ENCODE assay signal across 8 cellular contexts in the genomic region with DNA sequence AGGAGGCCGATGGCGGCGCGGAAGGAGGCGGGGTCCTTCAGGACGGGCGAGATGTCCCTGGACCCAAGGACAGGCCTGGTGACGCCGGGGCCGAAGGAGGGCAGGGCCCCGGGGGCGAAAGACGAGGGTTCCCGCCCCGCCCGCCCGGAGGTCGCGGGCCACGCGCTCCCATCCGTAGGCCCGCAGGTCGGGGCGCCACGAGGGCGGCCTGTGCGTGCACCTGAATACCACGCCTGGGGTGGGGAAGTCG. TPM values are rescaled to one million over a fixed set of nuclear protein-coding genes. Genes with fewer than 3 reads are reported as not detected.
DNase-seq lines count a peak whose midpoint lies in the region; ATAC-seq and TF ChIP-seq lines count a peak whose summit lies in the region.

No MANE protein-coding gene starts in this region.

- H3K4me1 ChIP-seq in body of pancreas = peaks cover 42% of the 10 kb centered on the region
- peaks cover 24 to 27% of the 10 kb centered on the region in 2 donors for H3K4me1 ChIP-seq in mucosa of rectum (ENCODE audit: control insufficient read depth in 2 of 2, insufficient read depth in 2 of 2, low read length in 2 of 2)

- H3K27me3 ChIP-seq in body of pancreas = no peaks in the 10 kb centered on the region
- H3K27me3 ChIP-seq in mucosa of rectum (ENCODE audit: control insufficient read depth in 2 of 2, insufficient read depth in 2 of 2, low read length in 2 of 2) = no peaks in the 10 kb centered on the region

- H3K36me3 ChIP-seq in body of pancreas (replicated peaks in 1 of 2; ENCODE audit: insufficient read depth in 1 of 2, low read depth in 2 of 2) (no peaks in the 10 kb centered on the region), mucosa of rectum (ENCODE audit: control insufficient read depth in 2 of 2, insufficient read depth in 2 of 2, low read length in 2 of 2) (peaks cover 8 to 12% of the 10 kb centered on the region in 2 donors)

- DNase-seq in body of pancreas (no peak), occipital lobe (lab: John Stamatoyannopoulos, UW) (no peak)
- no peak for DNase-seq in activated effector memory CD4-positive, alpha-beta T cell treated with anti-CD3 and anti-CD28 coated beads, Interleukin-2, amount 50 U/mL, for 16 hours
- DNase-seq in stimulated activated naive CD4-positive, alpha-beta T cell treated with Interleukin-2 at 50 U/mL for 16 hours (lab: John Stamatoyannopoulos, UW) = no peak

- H3K4me3 ChIP-seq in body of pancreas = peak overlapping the region; percentile 11 to 66
- H3K4me3 ChIP-seq in mucosa of rectum (ENCODE audit: low read length in 2 of 2) = peak overlapping the region; percentile 77 to 82

- intact Hi-C loops in body of pancreas (cut with DNase I) = loop anchor here (10.0 kb wide), 1 partner anchor 403 kb away; a partner anchor contains a TSS

- ATAC-seq in GM18870 (IDR thresholded peaks at IDR 0.05; ENCODE audit: unreplicated experiment) = peak; percentile 30
- ATAC-seq in HG03066 (IDR thresholded peaks at IDR 0.05; ENCODE audit: low read depth, unreplicated experiment) = peak; percentile 13
- ATAC-seq in body of pancreas = no peak
- no peak for ATAC-seq in HG03139 (IDR thresholded peaks at IDR 0.05; ENCODE audit: unreplicated experiment)

- no peak for TF ChIP-seq POLR2A in body of pancreas (IDR thresholded peaks at IDR 0.05)

- H3K9me3 ChIP-seq in body of pancreas = no peaks in the 10 kb centered on the region
- no peaks in the 10 kb centered on the region for H3K9me3 ChIP-seq in mucosa of rectum (ENCODE audit: control insufficient read depth in 2 of 2, low read length in 2 of 2)

- 1% methylated on average over 28 of the region's 30 CpGs; no CpG with 5 or more reads in 1 of the 2 donors for WGBS in body of pancreas, 2 donors

- H3K27ac ChIP-seq in body of pancreas = peak overlapping the region; percentile 56 to 97 (median 86)
- H3K27ac ChIP-seq in mucosa of rectum (ENCODE audit: low read depth in 2 of 2, low read length in 2 of 2) = peak overlapping the region; percentile 92 to 93

- peak overlapping the region; percentile 68 to 84 for H3K9ac ChIP-seq in mucosa of rectum (ENCODE audit: low read depth in 1 of 2, low read length in 2 of 2)

- TF ChIP-seq CTCF in body of pancreas (IDR thresholded peaks at IDR 0.05) = no peak

RNA-seq across cellular contexts. Expression of a gene that starts 0.2 kb away (rescaled TPM):
- total RNA-seq in body of pancreas = 100 to 1,000 TPM in 1 of 2 donors, 10 to 100 TPM in 1; 95.9 to 104 TPM
- 12.0 TPM for total RNA-seq in occipital lobe

RNA-seq across cellular contexts. Expression of a gene that starts 7.9 kb away (rescaled TPM):
- total RNA-seq in body of pancreas (1 to 10 TPM in 1 of 2 donors, not detected in 1; 7.6 TPM), occipital lobe (1.6 TPM)

RNA-seq across cellular contexts. Expression of a gene that starts 26.5 kb away (rescaled TPM):
- total RNA-seq in body of pancreas = 100 to 1,000 TPM in 1 of 2 donors, 10 to 100 TPM in 1; 61.0 to 269 TPM
- total RNA-seq in occipital lobe = 4.8 TPM

RNA-seq across cellular contexts. Expression of a gene that starts 45.2 kb away (rescaled TPM):
- total RNA-seq in body of pancreas = 10 to 100 TPM in 1 of 2 donors, 1 to 10 TPM in 1; 8.8 to 48.8 TPM
- total RNA-seq in occipital lobe = 6.6 TPM

RNA-seq across cellular contexts. Expression of a gene that starts 45.4 kb away (rescaled TPM):
- 10 to 100 TPM in 1 of 2 donors, 1 to 10 TPM in 1; 7.6 to 35.5 TPM for total RNA-seq in body of pancreas
- 30.4 TPM for total RNA-seq in occipital lobe

Comparison
In these comparisons a context has a peak if more than half of its experiments do, and no peak if none do; other contexts are left out.
1. ATAC-seq: peak in GM18870 (single experiment) and HG03066 (single experiment); none in body of pancreas (single experiment) and HG03139 (single experiment).
2. RNA of a gene that starts 26.5 kb away (total RNA-seq): 61.0 to 269 TPM in body of pancreas; 4.8 TPM in occipital lobe (single experiment); every median in the first group is over 10 times any median in the second.